Comparison of ENCODE assay signal across 12 cellular contexts in genomic region chr16:49639739-49640388, GRCh38.
DNase-seq lines count a peak whose midpoint lies in the region; ATAC-seq and TF ChIP-seq lines count a peak whose summit lies in the region.
"Had no signal": no experiment of that assay in that cellular context is flagged by ENCODE, and none has a peak within 500 bp of the region (broad histone marks: within the 10 kb centered on the region; RNA-seq: fewer than 3 reads in every experiment).

No MANE protein-coding gene starts in this region.

- peaks cover 19% of the 10 kb centered on the region for H3K4me1 ChIP-seq in BE2C
- H3K4me1 ChIP-seq in adipocyte (ENCODE audit: control insufficient read depth, insufficient read depth, low read length), result peaks cover 31% of the 10 kb centered on the region
- peaks cover 2 to 48% (median 32%) of the 10 kb centered on the region in 12 donors for H3K4me1 ChIP-seq in heart left ventricle
- peaks cover 34% of the 10 kb centered on the region for H3K4me1 ChIP-seq in ovary (ENCODE audit: insufficient read depth)

- H3K36me3 ChIP-seq in BE2C (peaks cover 6% of the 10 kb centered on the region), adipocyte (ENCODE audit: control insufficient read depth, insufficient read depth, low read length, severe bottlenecking) (peaks cover 33% of the 10 kb centered on the region), heart left ventricle (peaks cover 0 to 36% (median 26%) of the 10 kb centered on the region in 9 donors), ovary (no peaks in the 10 kb centered on the region)

- no peaks in the 10 kb centered on the region; the same call in 1 of the 2 replicates for H3K9me3 ChIP-seq in BE2C
- H3K9me3 ChIP-seq in adipocyte (ENCODE audit: control insufficient read depth, low read length), result no peaks in the 10 kb centered on the region
- peaks cover 0 to under 1% (median 0%) of the 10 kb centered on the region in 12 donors for H3K9me3 ChIP-seq in heart left ventricle
- H3K9me3 ChIP-seq in ovary, result no peaks in the 10 kb centered on the region

- in situ Hi-C loops in GM13977 (cut with MboI; ENCODE audit: low pct_unique_long_range_greater_than_20kb, low sequenced_read_pairs, unreplicated experiment), result no loop called here

- ATAC-seq in heart left ventricle, result peak; percentile 43 to 82 (median 65)

- H3K27me3 ChIP-seq in BE2C (no peaks in the 10 kb centered on the region), adipocyte (replicated peaks; ENCODE audit: control insufficient read depth, insufficient read depth, low read length) (no peaks in the 10 kb centered on the region), heart left ventricle (no peaks in the 10 kb centered on the region), ovary (no peaks in the 10 kb centered on the region)

- TF ChIP-seq EP300 in ovary (IDR thresholded peaks at IDR 0.05), result no peak

- TF ChIP-seq CTCF in BE2C (IDR thresholded peaks at IDR 0.05; ENCODE audit: low read depth, low read length), result no peak
- no peak for TF ChIP-seq CTCF in heart left ventricle (IDR thresholded peaks at IDR 0.05)
- TF ChIP-seq CTCF in ovary (IDR thresholded peaks at IDR 0.05), result no peak
- no peak for TF ChIP-seq CTCF in GM13977 (IDR thresholded peaks at IDR 0.05; ENCODE audit: extremely low read depth, insufficient read depth, missing control alignments)

- H3K27ac ChIP-seq in heart left ventricle (peak overlapping the region in 11 of 12 donors; percentile 10 to 69 (median 63)), ovary (peak overlapping the region in 1 of 2 donors; percentile 69)
- H3K27ac ChIP-seq: RWPE1 had no signal

- WGBS in heart left ventricle, 4 donors, result 29 to 43% (median 39%) methylated on average over 21 of the region's 21 CpGs
- WGBS in ovary, 3 donors, result 3 to 9% (median 4%) methylated on average over 21 of the region's 21 CpGs

- intact Hi-C loops in heart left ventricle (cut with DNase I), result loop anchor here in 1 of 10 donors (5.0 kb wide), 1 partner anchor 217 kb away; the partner anchor contains the start of gene ZNF423
- intact Hi-C loops in ovary (cut with DNase I), result loop anchor here in 1 of 4 donors (5.0 kb wide), 1 partner anchor 217 kb away; the partner anchor contains the start of gene ZNF423

- no peak for TF ChIP-seq POLR2A in heart left ventricle (IDR thresholded peaks at IDR 0.05)
- TF ChIP-seq POLR2A in ovary (IDR thresholded peaks at IDR 0.05), result no peak

- H3K9ac ChIP-seq in adipocyte (ENCODE audit: low read length), result peak overlapping the region; percentile 53

- H3K4me3 ChIP-seq in BE2C (ENCODE audit: low read depth, low read length) (no peak overlapping the region), adipocyte (ENCODE audit: low read length) (peak overlapping the region; percentile 38), heart left ventricle (peak overlapping the region in 1 of 12 donors; percentile 26), ovary (peak overlapping the region; percentile 13)
- H3K4me3 ChIP-seq: skin epidermis had no signal

- DNase-seq in BE2C, result peak; percentile 48
- peak; percentile 85 for DNase-seq in adipocyte (ENCODE audit: low read depth)
- DNase-seq in heart left ventricle, result peak; percentile 63 to 85 (median 73)
- DNase-seq in ovary, result peak; percentile 82 to 92 (median 88)
- DNase-seq in GM13977 (ENCODE audit: low spot score), result no peak
- no peak for DNase-seq in UCSD-AML1 (lab: John Stamatoyannopoulos, UW; ENCODE audit: unreplicated experiment)
- no peak for DNase-seq in AG20443 (ENCODE audit: low spot score)
- no peak for DNase-seq in activated CD4-positive, alpha-beta T cell treated with anti-CD3 and anti-CD28 coated beads for 48 hours
- DNase-seq: CD4-positive, alpha-beta memory T cell; NCI-H1105 had no signal

Comparison
In these comparisons a context has a peak if more than half of its experiments do, and no peak if none do; other contexts are left out.
1. DNase-seq: peak in BE2C (single experiment), adipocyte (single experiment), heart left ventricle (5 of 5) and ovary (5 of 5); none in GM13977 (single experiment), UCSD-AML1 (single experiment), AG20443 (single experiment) and activated CD4-positive, alpha-beta T cell treated with anti-CD3 and anti-CD28 coated beads for 48 hours (single experiment).